ENCODE assay signal across 23 cellular contexts in genomic region chrY:18650738-18651137, GRCh38.
"Had no signal": no experiment of that assay in that cellular context is flagged by ENCODE, and none has a peak within 500 bp of the region (broad histone marks: within the 10 kb centered on the region; RNA-seq: fewer than 3 reads in every experiment).

No MANE protein-coding gene starts in this region.

- H3K27ac ChIP-seq: HL-60 had no signal

- ATAC-seq: T-cell had no signal

- DNase-seq: KBM-7, MG63, MV-4-11, NCI-H1092, NCI-H1105 treated with DMSO at 0.1 percent for 48 hours, NCI-H1417 treated with DMSO at 0.1 percent for 48 hours, NCI-H146, NCI-H1694 treated with DMSO at 0.1 percent for 48 hours, NCI-H1930, NCI-H2081, NCI-H2171, NCI-H226, NCI-H446, NCI-H510A, NCI-H524 treated with DMSO at 0.1 percent for 48 hours, NCI-H69, NCI-H774, RPMI8226, SHP77, SK-N-SH, SW 1271, T-cell had no signal

- H3K9me3 ChIP-seq: MG63, SK-N-SH had no signal

- H3K4me3 ChIP-seq: MG63 had no signal

- H3K27me3 ChIP-seq: MG63 had no signal

- H3K4me2 ChIP-seq: SK-N-SH had no signal

- H3K9ac ChIP-seq: SK-N-SH had no signal

- H3K9me2 ChIP-seq: SK-N-SH had no signal

- H3K36me3 ChIP-seq: MG63 had no signal
